In genomic region chr6:68976260-68976659, GRCh38 we compare ENCODE assay signal across 2 cellular contexts.
TF ChIP-seq lines count a peak whose summit lies in the region.

No MANE protein-coding gene starts in this region.

TF ChIP-seq in GM23338, 12 proteins besides CTCF, POLR2A, EP300 and RAD21 (continued from another document):
- TF ChIP-seq ZNF462 (CRISPR knock-in tag; IDR thresholded peaks at IDR 0.05): no peak
- TF ChIP-seq ETS1 (IDR thresholded peaks at IDR 0.05): no peak
- TF ChIP-seq CREB1 (CRISPR knock-in tag; IDR thresholded peaks at IDR 0.05; ENCODE audit: low read depth): no peak
- no peak for TF ChIP-seq NANOG (IDR thresholded peaks at IDR 0.05; ENCODE audit: borderline replicate concordance)

TF ChIP-seq in H1, 55 proteins besides CTCF, POLR2A, EP300 and RAD21 (continued from another document):
- TF ChIP-seq KDM5A (IDR thresholded peaks at IDR 0.05; ENCODE audit: low read length) (no peak), TBP (IDR thresholded peaks at IDR 0.05; ENCODE audit: low read depth, low read length) (no peak), TEAD4 (IDR thresholded peaks at IDR 0.05; ENCODE audit: low read depth, low read length) (no peak), NANOG (IDR thresholded peaks at IDR 0.05; ENCODE audit: insufficient read depth, low read depth, low read length, poor library complexity, severe bottlenecking) (no peak), CBX5 (IDR thresholded peaks at IDR 0.05; ENCODE audit: low read depth, low read length) (no peak), MAFK (IDR thresholded peaks at IDR 0.05; ENCODE audit: low read depth, low read length) (no peak), GTF2F1 (IDR thresholded peaks at IDR 0.05; ENCODE audit: borderline replicate concordance, low read depth, low read length) (no peak), RXRA (IDR thresholded peaks at IDR 0.05; ENCODE audit: insufficient read depth, low read depth, low read length) (no peak), JUND (IDR thresholded peaks at IDR 0.05; ENCODE audit: low read length) (no peak), CEBPB (IDR thresholded peaks at IDR 0.05; ENCODE audit: low read depth, low read length) (no peak), HDAC2 (IDR thresholded peaks at IDR 0.05; ENCODE audit: borderline replicate concordance in 1 of 2, low read depth in 2 of 2, low read length in 2 of 2) (no peak)
